39 cellular contexts compared by ENCODE assay signal in genomic region chr22:39396156-39396796, GRCh38. TPM values are rescaled to one million over a fixed set of nuclear protein-coding genes. Genes with fewer than 3 reads are reported as not detected.
DNase-seq lines count a peak whose midpoint lies in the region; ATAC-seq, FAIRE-seq and TF ChIP-seq lines count a peak whose summit lies in the region.
"Had no signal": no experiment of that assay in that cellular context is flagged by ENCODE, and none has a peak within 500 bp of the region (broad histone marks: within the 10 kb centered on the region; RNA-seq: fewer than 3 reads in every experiment).

No MANE protein-coding gene starts in this region.

- FAIRE-seq in astrocyte (lab: Jason Lieb, UNC) = no peak
- FAIRE-seq in endothelial cell of umbilical vein (lab: Jason Lieb, UNC) = no peak
- FAIRE-seq: endometrium, HepG2, keratinocyte had no signal

- peak overlapping the region; percentile 26 for H2AFZ ChIP-seq in astrocyte (ENCODE audit: low read depth, low read length)
- H2AFZ ChIP-seq in endothelial cell of umbilical vein (ENCODE audit: low read depth, low read length) = peak overlapping the region; percentile 46

- H3K9ac ChIP-seq in astrocyte (ENCODE audit: low read length) (no peak overlapping the region), endothelial cell of umbilical vein (replicated peaks; ENCODE audit: extremely low read depth, insufficient read depth, low read length) (no peak overlapping the region)

- TF ChIP-seq POLR2A in endothelial cell of umbilical vein (IDR thresholded peaks at IDR 0.05; ENCODE audit: low read depth, low read length) = no peak

- H4K20me1 ChIP-seq in astrocyte (ENCODE audit: insufficient read depth, low read length) (no peaks in the 10 kb centered on the region), endothelial cell of umbilical vein (replicated peaks; ENCODE audit: control insufficient read depth, extremely low read depth, insufficient read depth, low read length) (no peaks in the 10 kb centered on the region)

- BruUV-seq in endothelial cell of umbilical vein (replicated peaks; lab: Mats Ljungman, UMichigan) = no TSS peak

- H3K27ac ChIP-seq in astrocyte (ENCODE audit: low read depth, low read length) (peak overlapping the region; percentile 11), endothelial cell of umbilical vein (ENCODE audit: insufficient read depth, low read depth, low read length) (no peak overlapping the region)
- H3K27ac ChIP-seq: 22Rv1, cardiac muscle cell, esophagus squamous epithelium, foreskin keratinocyte, heart left ventricle, prostate gland, SJSA1, transverse colon had no signal

- peaks cover 13% of the 10 kb centered on the region for H3K79me2 ChIP-seq in astrocyte (ENCODE audit: insufficient read depth, low read length)
- H3K79me2 ChIP-seq in endothelial cell of umbilical vein (ENCODE audit: control insufficient read depth, insufficient read depth, low read length) = peaks cover 8% of the 10 kb centered on the region

- CTCF ChIA-PET in endothelial cell of umbilical vein (lab: Charles Lee) = no interaction called here

- intact Hi-C loops in endothelial cell of umbilical vein (cut with micrococcal nuclease) (loop anchor here (5.0 kb wide), 2 partner anchors 44 to 121 kb away; no protein-coding TSS in a partner anchor), left ventricle myocardium superior (cut with micrococcal nuclease) (no loop called here), Right ventricle myocardium inferior (cut with DNase I) (no loop called here)

- ATAC-seq in left ventricle myocardium superior = no peak
- no peak for ATAC-seq in Right ventricle myocardium inferior
- no peak for ATAC-seq in GM21825 (IDR thresholded peaks at IDR 0.05; ENCODE audit: unreplicated experiment)
- ATAC-seq: activated naive CD4-positive, alpha-beta T cell treated with anti-CD3 and anti-CD28 coated beads, Interleukin-2, amount 50 U/mL, for 72 hours; foreskin keratinocyte; heart left ventricle; HepG2; sciatic nerve had no signal

- H3K4me3 ChIP-seq in astrocyte (ENCODE audit: insufficient read depth, low read depth, low read length) = no peak overlapping the region
- no peak overlapping the region for H3K4me3 ChIP-seq in endothelial cell of umbilical vein (replicated peaks in 1 of 3; ENCODE audit: insufficient read depth in 1 of 3, low read depth in 1 of 3, low read length in 3 of 3)
- H3K4me3 ChIP-seq: cardiac muscle cell, esophagus squamous epithelium, heart left ventricle, prostate gland, SJSA1, transverse colon had no signal

- H3K27me3 Mint-ChIP-seq in astrocyte (ENCODE audit: low read depth, unreplicated experiment) (no peaks in the 10 kb centered on the region), type B pancreatic cell (no peaks in the 10 kb centered on the region)
- H3K27me3 Mint-ChIP-seq: naive B cell had no signal

- H3K36me3 ChIP-seq in astrocyte (ENCODE audit: insufficient read depth, low read length) (no peaks in the 10 kb centered on the region), endothelial cell of umbilical vein (ENCODE audit: control insufficient read depth in 2 of 2, extremely low read depth in 1 of 2, insufficient read depth in 2 of 2, low read length in 2 of 2) (no peaks in the 10 kb centered on the region)
- H3K36me3 ChIP-seq: cardiac muscle cell, esophagus squamous epithelium, heart left ventricle, prostate gland, transverse colon had no signal

- TF ChIP-seq CTCF in astrocyte (IDR thresholded peaks at IDR 0.05; ENCODE audit: insufficient read depth, low read depth, low read length) (no peak), endothelial cell of umbilical vein (IDR thresholded peaks at IDR 0.05; ENCODE audit: extremely low read depth in 1 of 2, insufficient read depth in 1 of 2, low read depth in 1 of 2, low read length in 2 of 2) (no peak), type B pancreatic cell (conservative IDR thresholded peaks at IDR 0.05) (no peak)

- H3K9me3 Mint-ChIP-seq in astrocyte (ENCODE audit: unreplicated experiment) (no peaks in the 10 kb centered on the region), type B pancreatic cell (no peaks in the 10 kb centered on the region)
- H3K9me3 Mint-ChIP-seq: activated naive CD4-positive, alpha-beta T cell treated with anti-CD3 and anti-CD28 coated beads, Interleukin-2, amount 50 U/mL, for 72 hours; H9; naive B cell had no signal

- H3K4me1 Mint-ChIP-seq in astrocyte (ENCODE audit: low read depth, unreplicated experiment) = peaks cover 2% of the 10 kb centered on the region
- H3K4me1 Mint-ChIP-seq in type B pancreatic cell (ENCODE audit: unreplicated experiment) = peaks cover 5% of the 10 kb centered on the region

- DNase-seq in DMS 273 (lab: John Stamatoyannopoulos, UW; ENCODE audit: unreplicated experiment) = peak; percentile 46
- no peak for DNase-seq in DMS 273 treated with DMSO at 0.1 percent for 48 hours (lab: John Stamatoyannopoulos, UW)
- no peak for DNase-seq in astrocyte (ENCODE audit: low read depth)
- DNase-seq in endothelial cell of umbilical vein (ENCODE audit: low read depth, low spot score) = peak; percentile 21
- DNase-seq in type B pancreatic cell (ENCODE audit: extremely low spot score, unreplicated experiment) = no peak
- DNase-seq in left ventricle myocardium superior = no peak
- no peak for DNase-seq in Right ventricle myocardium inferior (ENCODE audit: missing footprints)
- DNase-seq: activated CD4-positive, alpha-beta T cell treated with anti-CD3 and anti-CD28 coated beads for 48 hours; activated CD8-positive, alpha-beta memory T cell treated with anti-CD3 and anti-CD28 coated beads for 24 hours; activated T-cell treated with anti-CD3 and anti-CD28 coated beads for 4 hours; amygdala; Caco-2; dermis blood vessel endothelial cell; DND-41; esophagus squamous epithelium; foreskin keratinocyte; H9; Kasumi-1; midbrain; MV-4-11; naive B cell; NCI-H1436; NCI-H2107; NCI-H774; nucleus accumbens; stimulated activated CD4-positive, alpha-beta T cell treated with anti-CD3 and anti-CD28 coated beads, Interleukin-12 subunit alpha, Interleukin-12 subunit beta, amount 100 ng/mL, for 4 hours; stimulated activated CD4-positive, alpha-beta T cell treated with anti-CD3 and anti-CD28 coated beads, Interleukin-4, amount 100 ng/mL, for 1 hour; transverse colon had no signal

- H3K4me2 ChIP-seq in astrocyte (ENCODE audit: low read length) = no peak overlapping the region
- H3K4me2 ChIP-seq in endothelial cell of umbilical vein (ENCODE audit: insufficient read depth, low read length) = no peak overlapping the region

- H3K4me1 ChIP-seq in astrocyte (ENCODE audit: insufficient read depth, low read length) (peaks cover 12% of the 10 kb centered on the region), endothelial cell of umbilical vein (ENCODE audit: control insufficient read depth, extremely low read depth, insufficient read depth, low read length) (peaks cover 11% of the 10 kb centered on the region)
- H3K4me1 ChIP-seq: Caco-2, foreskin keratinocyte had no signal

- dilution Hi-C loops in endothelial cell of umbilical vein (cut with MboI; ENCODE audit: extremely low pct_ligation_motif_present, low sequenced_read_pairs) = no loop called here

- H3K27me3 ChIP-seq in astrocyte (ENCODE audit: insufficient read depth, low read length) (no peaks in the 10 kb centered on the region), endothelial cell of umbilical vein (ENCODE audit: control insufficient read depth in 2 of 2, insufficient read depth in 2 of 2, low read length in 2 of 2) (peaks cover 0 to 2% of the 10 kb centered on the region in 2 experiments)
- H3K27me3 ChIP-seq: cardiac muscle cell, esophagus squamous epithelium, foreskin keratinocyte, heart left ventricle, SJSA1, transverse colon had no signal

- POLR2A ChIA-PET in endothelial cell of umbilical vein (lab: Charles Lee) = no interaction called here

- H3K27ac Mint-ChIP-seq in astrocyte (ENCODE audit: unreplicated experiment) (no peak overlapping the region), type B pancreatic cell (no peak overlapping the region)
- H3K27ac Mint-ChIP-seq: H9, naive B cell had no signal

- no peaks in the 10 kb centered on the region for H3K9me3 ChIP-seq in astrocyte (ENCODE audit: insufficient read depth, low read depth, low read length)
- H3K9me3 ChIP-seq in endothelial cell of umbilical vein (replicated peaks; ENCODE audit: control insufficient read depth, insufficient read depth, low read length) = no peaks in the 10 kb centered on the region
- H3K9me3 ChIP-seq: Caco-2, esophagus squamous epithelium, heart left ventricle, prostate gland, SJSA1, transverse colon had no signal

- no peaks in the 10 kb centered on the region for H3K36me3 Mint-ChIP-seq in astrocyte (ENCODE audit: low read depth, unreplicated experiment)
- H3K36me3 Mint-ChIP-seq in type B pancreatic cell = no peaks in the 10 kb centered on the region
- H3K36me3 Mint-ChIP-seq: activated naive CD4-positive, alpha-beta T cell treated with anti-CD3 and anti-CD28 coated beads, Interleukin-2, amount 50 U/mL, for 72 hours; naive B cell had no signal

- H3K4me3 Mint-ChIP-seq in astrocyte (ENCODE audit: unreplicated experiment) = peak overlapping the region; percentile 7
- H3K4me3 Mint-ChIP-seq in type B pancreatic cell = peak overlapping the region; percentile 52
- H3K4me3 Mint-ChIP-seq: H9 had no signal

- no peaks in the 10 kb centered on the region for H3K9me1 ChIP-seq in endothelial cell of umbilical vein (replicated peaks; ENCODE audit: control insufficient read depth, extremely low read depth, insufficient read depth, low read length)

RNA-seq across cellular contexts. Expression of gene TAB1, which starts 3.3 kb away (rescaled TPM):
- 13.4 and 13.8 TPM in 2 replicates for total RNA-seq in astrocyte
- 18.5 and 22.8 TPM in 2 replicates for total RNA-seq in endothelial cell of umbilical vein
- 29.3 and 31.6 TPM in 2 replicates for polyA plus RNA-seq in endothelial cell of umbilical vein
- polyA plus RNA-seq in endothelial cell of umbilical vein (2011; cell fraction: cytosol; rRNA removed) = 17.6 and 20.1 TPM in 2 replicates
- polyA plus RNA-seq in endothelial cell of umbilical vein (2011; cell fraction: nucleus; rRNA removed) = 18.7 and 20.2 TPM in 2 replicates
- polyA plus RNA-seq in endothelial cell of umbilical vein (2012) = 13.5 and 15.9 TPM in 2 replicates
- polyA minus RNA-seq in endothelial cell of umbilical vein = 15.8 and 24.2 TPM in 2 replicates
- 11.2 TPM for polyA minus RNA-seq in endothelial cell of umbilical vein (2011; cell fraction: cytosol; rRNA and poly(A)+ RNA removed)
- 8.4 and 10.6 TPM in 2 replicates for polyA minus RNA-seq in endothelial cell of umbilical vein (2011; cell fraction: nucleus; rRNA and poly(A)+ RNA removed)
- total RNA-seq in type B pancreatic cell (ENCODE audit: low replicate concordance) = 26.0 and 31.0 TPM in 2 replicates
- 18.4 TPM for total RNA-seq in left ventricle myocardium superior
- 17.3 TPM for total RNA-seq in Right ventricle myocardium inferior

RNA-seq across cellular contexts. Expression of gene SYNGR1, which starts 46.5 kb away (rescaled TPM):
- total RNA-seq in astrocyte (12.0 and 14.1 TPM in 2 replicates), endothelial cell of umbilical vein (3.7 and 3.8 TPM in 2 replicates), type B pancreatic cell (ENCODE audit: low replicate concordance) (41.4 and 47.9 TPM in 2 replicates), left ventricle myocardium superior (41.3 TPM), Right ventricle myocardium inferior (40.5 TPM)
- 10.2 and 16.5 TPM in 2 replicates for polyA plus RNA-seq in endothelial cell of umbilical vein
- polyA plus RNA-seq in endothelial cell of umbilical vein (2011; cell fraction: cytosol; rRNA removed) = 4.1 and 8.8 TPM in 2 replicates
- polyA plus RNA-seq in endothelial cell of umbilical vein (2011; cell fraction: nucleus; rRNA removed) = 7.7 and 13.1 TPM in 2 replicates
- polyA plus RNA-seq in endothelial cell of umbilical vein (2012) = 7.7 and 11.3 TPM in 2 replicates
- 2.4 and 3.5 TPM in 2 replicates for polyA minus RNA-seq in endothelial cell of umbilical vein
- polyA minus RNA-seq in endothelial cell of umbilical vein (2011; cell fraction: cytosol; rRNA and poly(A)+ RNA removed) = 5.1 TPM
- 2.1 and 5.6 TPM in 2 replicates for polyA minus RNA-seq in endothelial cell of umbilical vein (2011; cell fraction: nucleus; rRNA and poly(A)+ RNA removed)

Comparison
In these comparisons a context has a peak if more than half of its experiments do, and no peak if none do; other contexts are left out.
1. DNase-seq: peak in DMS 273 (single experiment) and endothelial cell of umbilical vein (single experiment); none in DMS 273 treated with DMSO at 0.1 percent for 48 hours (single experiment), astrocyte (single experiment), type B pancreatic cell (single experiment), left ventricle myocardium superior (single experiment) and Right ventricle myocardium inferior (single experiment).